Comparison of ENCODE assay signal across 12 cellular contexts in the genomic region with DNA sequence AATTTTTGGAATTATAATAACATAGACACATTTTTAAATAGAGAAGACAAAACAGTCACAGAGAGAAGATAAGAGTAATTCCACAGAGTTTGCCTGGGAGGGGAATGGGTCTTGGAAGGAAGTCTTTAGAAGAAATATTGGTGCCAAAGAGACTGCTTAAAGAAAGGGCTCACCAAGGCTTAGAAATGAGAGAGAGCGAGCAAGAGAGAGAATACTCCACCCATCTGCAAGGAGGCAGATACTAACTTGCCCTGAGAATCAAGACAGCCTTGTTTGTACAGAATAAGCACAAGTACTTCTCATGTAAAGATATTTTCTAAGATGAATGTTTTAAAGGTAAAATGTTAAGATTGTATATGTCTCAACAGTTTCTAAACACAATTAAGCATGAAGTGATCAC.
A peak's percentile ranks its signal among the peaks of the same experiment; 100 is the strongest.
DNase-seq lines count a peak whose midpoint lies in the region; ATAC-seq and TF ChIP-seq lines count a peak whose summit lies in the region.
"Had no signal": no experiment of that assay in that cellular context is flagged by ENCODE, and none has a peak within 500 bp of the region (broad histone marks: within the 10 kb centered on the region; RNA-seq: fewer than 3 reads in every experiment).

No MANE protein-coding gene starts in this region.

- no peaks in the 10 kb centered on the region for H3K9me3 Mint-ChIP-seq in nephron progenitor cell
- H3K9me3 Mint-ChIP-seq: T-cell had no signal

- H3K27ac Mint-ChIP-seq in T-helper 17 cell, result peak overlapping the region; percentile 63
- no peak overlapping the region for H3K27ac Mint-ChIP-seq in nephron progenitor cell

- no peaks in the 10 kb centered on the region for H3K36me3 ChIP-seq in rectal smooth muscle tissue (ENCODE audit: control insufficient read depth, insufficient read depth, low read length)

- H3K4me3 ChIP-seq in rectal smooth muscle tissue (ENCODE audit: low read length), result no peak overlapping the region

- H3K27me3 Mint-ChIP-seq in T-helper 17 cell (no peaks in the 10 kb centered on the region), nephron progenitor cell (ENCODE audit: low read depth, poor library complexity) (no peaks in the 10 kb centered on the region)
- H3K27me3 Mint-ChIP-seq: T-cell had no signal

- ATAC-seq in T-helper 17 cell (no peak), GM19455 (IDR thresholded peaks at IDR 0.05; ENCODE audit: unreplicated experiment) (no peak)
- ATAC-seq: T-cell had no signal

- no peaks in the 10 kb centered on the region for H3K9me3 ChIP-seq in T-helper 17 cell (ENCODE audit: control insufficient read depth, low read length, poor library complexity, severe bottlenecking)

- H3K4me3 Mint-ChIP-seq in T-helper 17 cell (no peak overlapping the region), nephron progenitor cell (no peak overlapping the region)
- H3K4me3 Mint-ChIP-seq: T-cell had no signal

- peak overlapping the region; percentile 44 for H3K27ac ChIP-seq in rectal smooth muscle tissue (ENCODE audit: low read depth, low read length)

- DNase-seq in ELR (ENCODE audit: low read depth) (peak; percentile 22), T-helper 17 cell (no peak), fibroblast of peridontal ligament (ENCODE audit: extremely low read depth) (peak; percentile 62), DMS79 (lab: John Stamatoyannopoulos, UW) (no peak), MV-4-11 (lab: John Stamatoyannopoulos, UW) (no peak), nephron progenitor cell (no peak)
- DNase-seq: Calu3; effector memory CD4-positive, alpha-beta T cell; GOT3; T-cell had no signal

- TF ChIP-seq CTCF in nephron progenitor cell (IDR thresholded peaks at IDR 0.05), result no peak

- H3K27me3 ChIP-seq in rectal smooth muscle tissue (ENCODE audit: control insufficient read depth, insufficient read depth, low read length), result no peaks in the 10 kb centered on the region

- H3K4me1 Mint-ChIP-seq in T-helper 17 cell (peaks cover 16% of the 10 kb centered on the region), nephron progenitor cell (peaks cover 68% of the 10 kb centered on the region)

- H3K9ac ChIP-seq in rectal smooth muscle tissue (ENCODE audit: low read length), result no peak overlapping the region

- H3K4me1 ChIP-seq in rectal smooth muscle tissue (ENCODE audit: control insufficient read depth, insufficient read depth, low read length), result peaks cover 14% of the 10 kb centered on the region

- H3K36me3 Mint-ChIP-seq in T-helper 17 cell (ENCODE audit: low read depth) (no peaks in the 10 kb centered on the region), nephron progenitor cell (ENCODE audit: low read depth) (no peaks in the 10 kb centered on the region)
- H3K36me3 Mint-ChIP-seq: T-cell had no signal

Comparison
In these comparisons a context has a peak if more than half of its experiments do, and no peak if none do; other contexts are left out.
1. DNase-seq: peak in ELR (single experiment) and fibroblast of peridontal ligament (single experiment); none in T-helper 17 cell (0 of 3), DMS79 (single experiment), MV-4-11 (single experiment) and nephron progenitor cell (single experiment).